Comparison of ENCODE assay signal across 19 cellular contexts in genomic region chr3:43014216-43014615, GRCh38. TPM values are rescaled to one million over a fixed set of nuclear protein-coding genes. Genes with fewer than 3 reads are reported as not detected.
DNase-seq lines count a peak whose midpoint lies in the region; ATAC-seq and TF ChIP-seq lines count a peak whose summit lies in the region.
"Had no signal": no experiment of that assay in that cellular context is flagged by ENCODE, and none has a peak within 500 bp of the region (broad histone marks: within the 10 kb centered on the region; RNA-seq: fewer than 3 reads in every experiment).

No MANE protein-coding gene starts in this region.

- no peak overlapping the region for H2BK120ac ChIP-seq in neuronal stem cell (ENCODE audit: low read depth, low read length)

- no peaks in the 10 kb centered on the region for H3K36me3 Mint-ChIP-seq in CD8-positive, alpha-beta memory T cell

- H3K36me3 ChIP-seq in BLaER1 treated with 17β-estradiol and CSF1 and Interleukin-3, amounts not matched to agents 10 nM and 100 nM, result no peaks in the 10 kb centered on the region
- no peaks in the 10 kb centered on the region for H3K36me3 ChIP-seq in CD8-positive, alpha-beta memory T cell (ENCODE audit: insufficient read depth, low read length)
- peaks cover 12% of the 10 kb centered on the region for H3K36me3 ChIP-seq in OCI-LY3 (replicated peaks; ENCODE audit: low read depth, low read length)
- no peaks in the 10 kb centered on the region for H3K36me3 ChIP-seq in neuronal stem cell (replicated peaks in 1 of 2; ENCODE audit: control insufficient read depth in 2 of 2, insufficient read depth in 2 of 2, low read length in 2 of 2)
- H3K36me3 ChIP-seq: SJSA1 had no signal

- no peaks in the 10 kb centered on the region for H3K27me3 ChIP-seq in BLaER1 treated with 17β-estradiol and CSF1 and Interleukin-3, amounts not matched to agents 10 nM and 100 nM
- H3K27me3 ChIP-seq in CD8-positive, alpha-beta memory T cell (ENCODE audit: insufficient read depth, low read length, poor library complexity, severe bottlenecking), result no peaks in the 10 kb centered on the region
- H3K27me3 ChIP-seq in OCI-LY3 (ENCODE audit: low read depth, low read length) (peaks cover 2% of the 10 kb centered on the region; the same call in 1 of the 2 replicates), neuronal stem cell (ENCODE audit: control insufficient read depth in 3 of 3, insufficient read depth in 3 of 3, low read depth in 1 of 3, low read length in 3 of 3) (peaks cover 0 to 3% (median 0%) of the 10 kb centered on the region in 3 experiments)
- H3K27me3 ChIP-seq: SJSA1 had no signal

- no peak for ATAC-seq in GM18867 (IDR thresholded peaks at IDR 0.05; ENCODE audit: unreplicated experiment)
- ATAC-seq: PC-3 had no signal

- H4K8ac ChIP-seq in neuronal stem cell (ENCODE audit: low read depth, low read length), result peak overlapping the region; percentile 32

- CTCF ChIA-PET in CD8-positive, alpha-beta memory T cell (lab: Charles Lee), result no interaction called here

- H3K18ac ChIP-seq in neuronal stem cell (ENCODE audit: low read length), result peak overlapping the region; percentile 9

- peak overlapping the region in 9 of 10 experiments; percentile 3 to 54 (median 31); a peak in 12 of 20 replicates for H3K4me3 ChIP-seq in BLaER1 treated with 17β-estradiol and CSF1 and Interleukin-3, amounts not matched to agents 10 nM and 100 nM
- no peak overlapping the region for H3K4me3 ChIP-seq in CD8-positive, alpha-beta memory T cell (ENCODE audit: low read length)
- no peak overlapping the region for H3K4me3 ChIP-seq in OCI-LY3 (ENCODE audit: low read length)
- no peak overlapping the region for H3K4me3 ChIP-seq in neuronal stem cell (ENCODE audit: low read length in 2 of 2)
- H3K4me3 ChIP-seq: SJSA1 had no signal

- H2AK5ac ChIP-seq in neuronal stem cell (ENCODE audit: low read depth, low read length), result peak overlapping the region; percentile 5

- H3K4me3 Mint-ChIP-seq in CD8-positive, alpha-beta memory T cell, result no peak overlapping the region

- peak overlapping the region; percentile 59 for H3K23ac ChIP-seq in neuronal stem cell (ENCODE audit: low read depth, low read length, poor library complexity)

- H3K4me1 Mint-ChIP-seq in CD8-positive, alpha-beta memory T cell, result peaks cover 0 to 6% (median 5%) of the 10 kb centered on the region in 3 donors

- no peak overlapping the region for H2BK12ac ChIP-seq in neuronal stem cell (ENCODE audit: low read length)

- H3K9me3 Mint-ChIP-seq in CD8-positive, alpha-beta memory T cell, result peaks cover 0 to 8% (median 3%) of the 10 kb centered on the region in 5 donors

- H3K4me1 ChIP-seq in BLaER1 treated with 17β-estradiol and CSF1 and Interleukin-3, amounts not matched to agents 10 nM and 100 nM, result peaks cover 0 to 40% (median 21%) of the 10 kb centered on the region in 10 experiments; a peak in 14 of 20 replicates
- peaks cover 37% of the 10 kb centered on the region for H3K4me1 ChIP-seq in CD8-positive, alpha-beta memory T cell (ENCODE audit: insufficient read depth, low read length)
- H3K4me1 ChIP-seq in OCI-LY3 (ENCODE audit: low read length) (no peaks in the 10 kb centered on the region), neuronal stem cell (ENCODE audit: control insufficient read depth in 2 of 2, insufficient read depth in 1 of 2, low read depth in 1 of 2, low read length in 2 of 2) (peaks cover 0 to 2% of the 10 kb centered on the region in 2 donors)
- H3K4me1 ChIP-seq: SJSA1 had no signal

- H3K27ac ChIP-seq in BLaER1 treated with 17β-estradiol and CSF1 and Interleukin-3, amounts not matched to agents 10 nM and 100 nM, result peak overlapping the region in 10 of 11 experiments; percentile 45 to 87 (median 74); a peak in 21 of 22 replicates
- peak overlapping the region; percentile 48 for H3K27ac ChIP-seq in CD8-positive, alpha-beta memory T cell (ENCODE audit: low read depth, low read length)
- H3K27ac ChIP-seq in OCI-LY3 (ENCODE audit: low read length), result no peak overlapping the region
- no peak overlapping the region for H3K27ac ChIP-seq in neuronal stem cell (replicated peaks; ENCODE audit: low read length)
- H3K27ac ChIP-seq: SJSA1 had no signal

- H4K91ac ChIP-seq in neuronal stem cell (ENCODE audit: low read depth, low read length, poor library complexity), result no peak overlapping the region

- WGBS in neuronal stem cell (ENCODE audit: extremely low coverage in 2 of 2, insufficient read length in 2 of 2, insufficient replicate concordance in 1 of 2), 2 donors, result no CpG with 5 or more reads among the region's 3 CpGs

- no peak overlapping the region for H2BK15ac ChIP-seq in neuronal stem cell (ENCODE audit: low read length)

- no peaks in the 10 kb centered on the region for H4K20me1 ChIP-seq in BLaER1 treated with 17β-estradiol and CSF1 and Interleukin-3, amounts not matched to agents 10 nM and 100 nM
- no peaks in the 10 kb centered on the region for H4K20me1 ChIP-seq in OCI-LY3 (ENCODE audit: insufficient read depth, low read length)

- H3K79me1 ChIP-seq in neuronal stem cell (ENCODE audit: low read depth, low read length), result no peaks in the 10 kb centered on the region

- H3K14ac ChIP-seq in neuronal stem cell (ENCODE audit: low read length), result peak overlapping the region; percentile 73

- peaks cover 0 to 4% of the 10 kb centered on the region in 2 donors for H3K27me3 Mint-ChIP-seq in CD8-positive, alpha-beta memory T cell

- peak overlapping the region in 3 of 11 experiments; percentile 10 to 37 (median 27); a peak in 2 of 22 replicates for H3K9ac ChIP-seq in BLaER1 treated with 17β-estradiol and CSF1 and Interleukin-3, amounts not matched to agents 10 nM and 100 nM
- H3K9ac ChIP-seq in OCI-LY3 (ENCODE audit: low read length) (no peak overlapping the region), neuronal stem cell (ENCODE audit: low read depth, low read length, poor library complexity) (no peak overlapping the region)

- peaks cover 62 to 85% (median 70%) of the 10 kb centered on the region in 11 experiments for H3K9me3 ChIP-seq in BLaER1 treated with 17β-estradiol and CSF1 and Interleukin-3, amounts not matched to agents 10 nM and 100 nM (replicated peaks in 1 of 11)
- peaks cover 63% of the 10 kb centered on the region for H3K9me3 ChIP-seq in CD8-positive, alpha-beta memory T cell (ENCODE audit: low read length)
- H3K9me3 ChIP-seq in OCI-LY3 (ENCODE audit: insufficient read depth, low read length), result peaks cover 25% of the 10 kb centered on the region; the same call in 1 of the 2 replicates
- H3K9me3 ChIP-seq in neuronal stem cell (replicated peaks in 1 of 2; ENCODE audit: control insufficient read depth in 2 of 2, insufficient read depth in 1 of 2, low read depth in 1 of 2, low read length in 2 of 2), result peaks cover 4 to 9% of the 10 kb centered on the region in 2 donors
- H3K9me3 ChIP-seq: SJSA1 had no signal

- no peak for TF ChIP-seq CTCF in OCI-LY3 (IDR thresholded peaks at IDR 0.05; ENCODE audit: low read depth, low read length)

- H3K79me2 ChIP-seq in OCI-LY3 (ENCODE audit: low read length), result no peaks in the 10 kb centered on the region

- H2AFZ ChIP-seq in OCI-LY3 (ENCODE audit: low read depth, low read length) (peak overlapping the region; percentile 87), neuronal stem cell (ENCODE audit: low read length) (peak overlapping the region; percentile 12)

- H3K27ac Mint-ChIP-seq in CD8-positive, alpha-beta memory T cell, result no peak overlapping the region

- H3K4ac ChIP-seq in neuronal stem cell (ENCODE audit: low read length), result no peak overlapping the region

- H2BK5ac ChIP-seq in neuronal stem cell (ENCODE audit: low read length), result no peak overlapping the region

- peak in 1 of 5 donors; percentile 66 for DNase-seq in CD8-positive, alpha-beta memory T cell
- DNase-seq in neuronal stem cell (ENCODE audit: low spot score), result no peak
- no peak for DNase-seq in HCEC 1CT
- DNase-seq in dermis blood vessel endothelial cell, result no peak
- DNase-seq in activated CD4-positive, alpha-beta T cell treated with anti-CD3 and anti-CD28 coated beads, Interleukin-2, amount 50 U/mL, for 1 hour, result no peak
- DNase-seq: ACHN, AML-193, H7, NCI-H1436, NCI-H2029, NCI-H2171 treated with DMSO at 0.1 percent for 48 hours, NCI-H748 treated with DMSO at 0.1 percent for 48 hours, PC-3 had no signal

- peak overlapping the region in 1 of 11 experiments; percentile 2; a peak in 1 of 22 replicates for H3K4me2 ChIP-seq in BLaER1 treated with 17β-estradiol and CSF1 and Interleukin-3, amounts not matched to agents 10 nM and 100 nM
- H3K4me2 ChIP-seq in OCI-LY3 (ENCODE audit: low read length) (no peak overlapping the region), neuronal stem cell (ENCODE audit: insufficient read depth, low read length, poor library complexity, severe bottlenecking) (no peak overlapping the region)

- POLR2A ChIA-PET in CD8-positive, alpha-beta memory T cell (lab: Charles Lee), result no interaction called here

RNA-seq across cellular contexts. Expression of gene GASK1A, which starts 35.1 kb away (rescaled TPM):
- not detected for total RNA-seq in CD8-positive, alpha-beta memory T cell
- polyA plus RNA-seq in CD8-positive, alpha-beta memory T cell, result not detected
- polyA plus RNA-seq in neuronal stem cell (2013, experiment 1 of 2), result 1.8 TPM
- 1.7 TPM for polyA plus RNA-seq in neuronal stem cell (2013, experiment 2 of 2)
- 0.09 TPM in 1 of 2 replicates, not detected in the other for total RNA-seq in dermis blood vessel endothelial cell
- total RNA-seq: HT1080, NCI-H460, SJSA1 had no signal

Comparison
In these comparisons a context has a peak if more than half of its experiments do, and no peak if none do; other contexts are left out.
1. H3K27ac ChIP-seq: peak in BLaER1 treated with 17β-estradiol and CSF1 and Interleukin-3, amounts not matched to agents 10 nM and 100 nM (10 of 11) and CD8-positive, alpha-beta memory T cell (single experiment); none in OCI-LY3 (single experiment) and neuronal stem cell (single experiment).
2. H3K4me3 ChIP-seq: peak in BLaER1 treated with 17β-estradiol and CSF1 and Interleukin-3, amounts not matched to agents 10 nM and 100 nM (9 of 10); none in CD8-positive, alpha-beta memory T cell (single experiment), OCI-LY3 (single experiment) and neuronal stem cell (0 of 2).